19 cellular contexts compared by ENCODE assay signal in the genomic region with DNA sequence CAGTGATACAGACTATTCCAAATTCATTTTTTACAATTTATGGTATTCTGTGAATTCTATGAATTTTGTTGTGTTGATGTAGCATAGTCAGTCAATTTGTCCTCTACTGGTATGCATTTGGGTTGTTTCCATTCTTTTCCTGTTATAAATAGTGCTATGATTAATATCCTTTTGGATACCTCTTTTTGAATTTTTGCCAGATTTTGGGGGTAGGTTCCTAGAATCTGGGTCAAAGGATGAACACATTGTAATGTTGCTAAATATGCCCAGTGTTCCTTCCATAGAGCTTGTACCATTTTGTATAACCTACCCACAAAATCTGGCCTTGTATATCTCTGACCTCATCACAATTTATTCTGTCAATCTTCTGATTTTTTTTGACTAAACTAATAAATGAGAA.
"Had no signal": no experiment of that assay in that cellular context is flagged by ENCODE, and none has a peak within 500 bp of the region (broad histone marks: within the 10 kb centered on the region; RNA-seq: fewer than 3 reads in every experiment).

No MANE protein-coding gene starts in this region.

- ATAC-seq: activated T-cell treated with anti-CD3 and anti-CD28 coated beads, Interleukin-2, amount 50 U/mL, for 4 hours; effector memory CD8-positive, alpha-beta T cell; left lobe of liver had no signal

- H3K4me1 ChIP-seq: parathyroid adenoma, uterus had no signal

- H3K27ac ChIP-seq: epithelial cell of prostate, parathyroid adenoma, skin epidermis, uterus had no signal

- DNase-seq: activated CD4-positive, alpha-beta T cell treated with anti-CD3 and anti-CD28 coated beads, Interleukin-2, amount 50 U/mL, for 48 hours; activated CD4-positive, CD25-positive, alpha-beta regulatory T cell treated with anti-CD3 and anti-CD28 coated beads, Interleukin-2, amount 50 U/mL, for 72 hours; activated gamma-delta T cell; activated naive CD8-positive, alpha-beta T cell treated with anti-CD3 and anti-CD28 coated beads, Interleukin-2, amount 10 ng/mL, durations not matched to agents 7 days and 5 days; activated T-cell treated with anti-CD3 and anti-CD28 coated beads, Interleukin-2, amount 50 U/mL, for 4 hours; caudate nucleus; cortex of kidney; effector memory CD8-positive, alpha-beta T cell; mesenchymal stem cell; nephron progenitor cell; retina; stimulated activated CD4-positive, alpha-beta T cell treated with anti-CD3 and anti-CD28 coated beads, Interleukin-4, amount 100 ng/mL, for 4 hours; SW 1271; uterus had no signal

- H3K27me3 ChIP-seq: uterus had no signal

- H3K27ac Mint-ChIP-seq: activated naive CD8-positive, alpha-beta T cell treated with anti-CD3 and anti-CD28 coated beads, Interleukin-2, amount 10 ng/mL, durations not matched to agents 7 days and 5 days; T-helper 2 cell treated with Interferon-gamma antibody and Interleukin-4, amounts not matched to agents 5 μg/mL and 100 μg/mL, for 36 hours had no signal

- H3K27me3 Mint-ChIP-seq: activated naive CD8-positive, alpha-beta T cell treated with anti-CD3 and anti-CD28 coated beads, Interleukin-2, amount 10 ng/mL, durations not matched to agents 7 days and 5 days; effector memory CD8-positive, alpha-beta T cell had no signal

- H3K4me3 Mint-ChIP-seq: activated naive CD8-positive, alpha-beta T cell treated with anti-CD3 and anti-CD28 coated beads, Interleukin-2, amount 10 ng/mL, durations not matched to agents 7 days and 5 days; activated T-cell treated with anti-CD3 and anti-CD28 coated beads, Interleukin-2, amount 50 U/mL, for 4 hours; effector memory CD8-positive, alpha-beta T cell; nephron progenitor cell; T-helper 2 cell treated with Interferon-gamma antibody and Interleukin-4, amounts not matched to agents 5 μg/mL and 100 μg/mL, for 36 hours had no signal

- H3K9me3 ChIP-seq: uterus had no signal

- H3K9me3 Mint-ChIP-seq: effector memory CD8-positive, alpha-beta T cell had no signal

- H3K4me3 ChIP-seq: skin epidermis, uterus had no signal

- H3K36me3 ChIP-seq: uterus had no signal
